16 cellular contexts compared by ENCODE assay signal in the genomic region with DNA sequence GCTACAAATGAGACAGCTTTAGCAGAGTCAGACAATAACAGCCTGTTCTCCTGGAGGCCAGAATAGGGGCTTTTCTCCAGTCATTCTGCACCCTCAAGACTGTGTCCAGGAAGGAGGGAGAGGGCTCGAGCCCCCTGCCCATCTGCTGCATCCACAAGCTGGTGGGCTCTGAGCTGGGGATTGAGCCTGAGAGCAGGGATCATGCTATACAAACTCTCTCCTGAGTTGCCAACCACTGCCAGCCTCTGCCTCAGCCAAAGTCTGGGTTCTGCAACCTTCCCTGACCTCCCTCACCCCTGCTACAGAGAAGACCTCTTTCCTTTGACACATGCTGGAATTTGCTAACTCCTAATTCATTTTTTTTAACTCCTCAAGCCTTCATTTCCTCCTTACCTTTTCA.
"Had no signal": no experiment of that assay in that cellular context is flagged by ENCODE, and none has a peak within 500 bp of the region (broad histone marks: within the 10 kb centered on the region; RNA-seq: fewer than 3 reads in every experiment).

No MANE protein-coding gene starts in this region.

- H3K36me3 Mint-ChIP-seq: naive thymus-derived CD8-positive, alpha-beta T cell had no signal

- H3K4me3 Mint-ChIP-seq: naive thymus-derived CD8-positive, alpha-beta T cell had no signal

- DNase-seq: cortex of kidney; dorsolateral prefrontal cortex; effector CD8-positive, alpha-beta T cell; heart right ventricle; hypothalamus; mammary epithelial cell; mucosa of descending colon; naive thymus-derived CD8-positive, alpha-beta T cell; nucleus accumbens; ovary; small intestine; stimulated activated CD4-positive, alpha-beta T cell treated with anti-CD3 and anti-CD28 coated beads, Interleukin-12 subunit alpha, Interleukin-12 subunit beta, amount 100 ng/mL, for 4 hours; stimulated activated naive CD4-positive, alpha-beta T cell treated with Interleukin-2 at 50 U/mL for 16 hours; trophoblast cell had no signal

- H3K27ac Mint-ChIP-seq: naive thymus-derived CD8-positive, alpha-beta T cell had no signal

- ATAC-seq: esophagus mucosa; heart right ventricle; left lobe of liver; mucosa of descending colon; naive thymus-derived CD8-positive, alpha-beta T cell had no signal
